In the genomic region with DNA sequence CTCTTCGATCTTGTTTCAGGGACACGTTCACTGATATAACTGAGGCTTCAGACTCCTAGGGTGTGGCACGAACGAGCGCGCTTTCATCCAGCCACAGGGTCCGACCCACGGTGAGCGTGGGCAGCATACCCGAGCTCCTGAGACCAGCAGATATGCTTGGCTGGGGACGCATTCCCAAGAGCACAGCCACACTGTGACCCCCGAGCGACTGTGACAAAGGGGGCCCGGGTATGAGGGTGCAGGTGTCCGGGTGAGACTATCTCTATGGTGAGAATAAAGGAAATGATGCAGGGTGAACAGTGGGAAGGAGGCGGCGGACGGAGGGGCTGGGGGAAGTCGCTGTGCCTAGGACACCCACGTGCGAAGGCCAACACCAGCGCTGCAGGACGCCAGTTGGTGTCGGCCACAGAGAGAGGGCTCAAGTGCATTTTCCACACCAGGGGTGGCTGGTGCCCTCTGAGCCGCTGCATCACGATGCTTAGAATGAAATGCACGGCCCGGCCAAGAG, we compare ENCODE assay signal across 18 cellular contexts. TPM values are rescaled to one million over a fixed set of nuclear protein-coding genes. Genes with fewer than 3 reads are reported as not detected.
DNase-seq lines count a peak whose midpoint lies in the region; ATAC-seq, FAIRE-seq and TF ChIP-seq lines count a peak whose summit lies in the region.
"Had no signal": no experiment of that assay in that cellular context is flagged by ENCODE, and none has a peak within 500 bp of the region (broad histone marks: within the 10 kb centered on the region; RNA-seq: fewer than 3 reads in every experiment).

No MANE protein-coding gene starts in this region.

- no peak for FAIRE-seq in H54 (lab: Jason Lieb, UNC)

- DNase-seq in RWPE2 (ENCODE audit: low spot score) (peak; percentile 33), coronary artery (ENCODE audit: low spot score) (no peak), tibial nerve (ENCODE audit: low spot score in 2 of 2) (no peak), dedifferentiated amniotic fluid mesenchymal stem cell (ENCODE audit: extremely low spot score) (no peak), kidney glomerular epithelial cell (lab: John Stamatoyannopoulos, UW) (no peak), H54 (ENCODE audit: insufficient read length, low spot score) (no peak)
- DNase-seq: activated naive CD4-positive, alpha-beta T cell treated with anti-CD3 and anti-CD28 coated beads, Interleukin-2, amount 10 ng/mL, durations not matched to agents 7 days and 5 days; C1 segment of cervical spinal cord; foreskin melanocyte; NCI-H446; occipital lobe; T-helper 17 cell had no signal

- H3K27me3 ChIP-seq in RWPE2 (ENCODE audit: insufficient read depth, poor library complexity, severe bottlenecking) (no peaks in the 10 kb centered on the region), tibial nerve (peaks cover 0 to 5% of the 10 kb centered on the region in 2 donors)

- TF ChIP-seq POLR2A in tibial nerve (IDR thresholded peaks at IDR 0.05), result no peak
- TF ChIP-seq POLR2A in H54 (IDR thresholded peaks at IDR 0.05; ENCODE audit: low read depth, low read length), result no peak

- peak overlapping the region; percentile 62 to 90 (median 79) for H3K27ac Mint-ChIP-seq in nephron
- H3K27ac Mint-ChIP-seq: memory B cell; stimulated activated naive CD8-positive, alpha-beta T cell treated with anti-CD3 and anti-CD28 coated beads, Interleukin-15, Interleukin-2, amounts not matched to agents 100 ng/mL and 50 ng/mL, for 24 hours; T-helper 17 cell had no signal

- TF ChIP-seq EP300 in tibial nerve (IDR thresholded peaks at IDR 0.05), result no peak

- H3K4me3 Mint-ChIP-seq in nephron, result peak overlapping the region in 2 of 3 experiments; percentile 63 to 78
- H3K4me3 Mint-ChIP-seq: activated naive CD4-positive, alpha-beta T cell treated with anti-CD3 and anti-CD28 coated beads, Interleukin-2, amount 10 ng/mL, durations not matched to agents 7 days and 5 days; central memory CD8-positive, alpha-beta T cell; memory B cell; stimulated activated naive CD8-positive, alpha-beta T cell treated with anti-CD3 and anti-CD28 coated beads, Interleukin-15, Interleukin-2, amounts not matched to agents 100 ng/mL and 50 ng/mL, for 24 hours; T-helper 17 cell had no signal

- H3K36me3 ChIP-seq in RWPE2 (ENCODE audit: low read depth) (no peaks in the 10 kb centered on the region), tibial nerve (no peaks in the 10 kb centered on the region)

- peaks cover 17% of the 10 kb centered on the region for H3K27me3 Mint-ChIP-seq in nephron (ENCODE audit: low read depth)

- H3K9me3 Mint-ChIP-seq in nephron, result no peaks in the 10 kb centered on the region
- H3K9me3 Mint-ChIP-seq: activated naive CD4-positive, alpha-beta T cell treated with anti-CD3 and anti-CD28 coated beads, Interleukin-2, amount 10 ng/mL, durations not matched to agents 7 days and 5 days; central memory CD8-positive, alpha-beta T cell; memory B cell; stimulated activated naive CD8-positive, alpha-beta T cell treated with anti-CD3 and anti-CD28 coated beads, Interleukin-15, Interleukin-2, amounts not matched to agents 100 ng/mL and 50 ng/mL, for 24 hours had no signal

- H3K27ac ChIP-seq in RWPE2 (ENCODE audit: poor library complexity, severe bottlenecking) (no peak overlapping the region), coronary artery (peak overlapping the region in 1 of 2 donors; percentile 84), tibial nerve (peak overlapping the region in 3 of 4 donors; percentile 40 to 82 (median 72))
- H3K27ac ChIP-seq: GM23248 had no signal

- peaks cover 85% of the 10 kb centered on the region for H3K4me1 Mint-ChIP-seq in nephron

- no peaks in the 10 kb centered on the region for H3K36me3 Mint-ChIP-seq in nephron (ENCODE audit: low read depth)
- H3K36me3 Mint-ChIP-seq: activated naive CD4-positive, alpha-beta T cell treated with anti-CD3 and anti-CD28 coated beads, Interleukin-2, amount 10 ng/mL, durations not matched to agents 7 days and 5 days had no signal

- no peaks in the 10 kb centered on the region for H3K4me1 ChIP-seq in RWPE2 (ENCODE audit: insufficient read depth, poor library complexity, severe bottlenecking)
- peaks cover 0 to 31% (median 0%) of the 10 kb centered on the region in 4 donors for H3K4me1 ChIP-seq in tibial nerve

- no peak for TF ChIP-seq CTCF in RWPE2 (IDR thresholded peaks at IDR 0.05; ENCODE audit: poor library complexity, severe bottlenecking)
- no peak for TF ChIP-seq CTCF in coronary artery (IDR thresholded peaks at IDR 0.05)
- no peak for TF ChIP-seq CTCF in nephron (IDR thresholded peaks at IDR 0.05; ENCODE audit: unreplicated experiment in 3 of 3)
- TF ChIP-seq CTCF in tibial nerve (IDR thresholded peaks at IDR 0.05), result no peak

- 84 to 88% methylated on average over 28 of the region's 28 CpGs for WGBS in tibial nerve, 2 donors

- no peak for ATAC-seq in RWPE2 (ENCODE audit: low read depth)
- ATAC-seq: activated CD4-positive, CD25-positive, alpha-beta regulatory T cell treated with anti-CD3 and anti-CD28 coated beads, Interleukin-2, amount 50 U/mL, for 24 hours; T-helper 17 cell had no signal

- no peaks in the 10 kb centered on the region for H3K9me3 ChIP-seq in RWPE2 (ENCODE audit: severe bottlenecking)
- no peaks in the 10 kb centered on the region for H3K9me3 ChIP-seq in tibial nerve

- H3K4me3 ChIP-seq in RWPE2 (ENCODE audit: severe bottlenecking), result no peak overlapping the region
- peak overlapping the region; percentile 53 for H3K4me3 ChIP-seq in coronary artery
- no peak overlapping the region for H3K4me3 ChIP-seq in tibial nerve
- H3K4me3 ChIP-seq: GM23248 had no signal

RNA-seq across cellular contexts. Expression of a gene that starts 17.6 kb away (rescaled TPM):
- 10 to 100 TPM in 3 of 4 donors, 1 to 10 TPM in 1; 9.6 to 62.4 (median 41.9) TPM for total RNA-seq in tibial nerve
